39 cellular contexts compared by ENCODE assay signal in genomic region chr2:150100311-150100710, GRCh38.
"Had no signal": no experiment of that assay in that cellular context is flagged by ENCODE, and none has a peak within 500 bp of the region (broad histone marks: within the 10 kb centered on the region; RNA-seq: fewer than 3 reads in every experiment).

No MANE protein-coding gene starts in this region.

- DNase-seq: activated CD4-positive, alpha-beta memory T cell treated with anti-CD3 and anti-CD28 coated beads, Interleukin-2, amount 10 ng/mL, durations not matched to agents 7 days and 5 days; activated CD4-positive, alpha-beta T cell treated with anti-CD3 and anti-CD28 coated beads for 36 hours; activated CD8-positive, alpha-beta memory T cell treated with anti-CD3 and anti-CD28 coated beads for 24 hours; activated CD8-positive, alpha-beta memory T cell treated with anti-CD3 and anti-CD28 coated beads, Interleukin-2, amount 10 ng/mL, durations not matched to agents 7 days and 5 days; activated CD8-positive, alpha-beta memory T cell treated with anti-CD3 and anti-CD28 coated beads, Interleukin-2, amount 50 U/mL, for 48 hours; activated effector memory CD4-positive, alpha-beta T cell treated with Interleukin-2 at 50 U/mL for 16 hours; activated naive CD4-positive, alpha-beta T cell treated with anti-CD3 and anti-CD28 coated beads, Interleukin-2, amount 50 U/mL, for 16 hours; activated naive CD8-positive, alpha-beta T cell treated with anti-CD3 and anti-CD28 coated beads for 36 hours; activated T-cell treated with anti-CD3 and anti-CD28 coated beads, Interleukin-2, amount 50 U/mL, for 48 hours; amniotic stem cell; body of pancreas; central memory CD4-positive, alpha-beta T cell; Kasumi-1; KG1; MG63; NCI-H1048; NCI-H1105 treated with DMSO at 0.1 percent for 48 hours; NCI-H1436; NCI-H1694; NCI-H1930; NCI-H345; NCI-H510A; NCI-H526; NCI-H748 treated with DMSO at 0.1 percent for 48 hours; NK-92 treated with Interleukin-12 subunit alpha and Interleukin-12 subunit beta, amount 100 ng/mL, for 24 hours; PC-3; SK-N-SH had no signal

- H3K4me1 ChIP-seq: ascending aorta had no signal

- H3K4me3 ChIP-seq: ascending aorta, body of pancreas, MG63, SJSA1 had no signal

- H3K4me2 ChIP-seq: SK-N-SH had no signal

- H3K27me3 Mint-ChIP-seq: activated CD4-positive, alpha-beta memory T cell treated with anti-CD3 and anti-CD28 coated beads, Interleukin-2, amount 10 ng/mL, durations not matched to agents 7 days and 5 days; activated CD4-positive, alpha-beta T cell treated with anti-CD3 and anti-CD28 coated beads for 36 hours; activated CD8-positive, alpha-beta memory T cell treated with anti-CD3 and anti-CD28 coated beads, Interleukin-2, amount 10 ng/mL, durations not matched to agents 7 days and 5 days; activated naive CD8-positive, alpha-beta T cell treated with anti-CD3 and anti-CD28 coated beads for 36 hours had no signal

- H3K4me1 Mint-ChIP-seq: activated CD4-positive, alpha-beta memory T cell treated with anti-CD3 and anti-CD28 coated beads, Interleukin-2, amount 10 ng/mL, durations not matched to agents 7 days and 5 days; activated CD4-positive, alpha-beta T cell treated with anti-CD3 and anti-CD28 coated beads for 36 hours; activated CD8-positive, alpha-beta memory T cell treated with anti-CD3 and anti-CD28 coated beads, Interleukin-2, amount 10 ng/mL, durations not matched to agents 7 days and 5 days; activated naive CD8-positive, alpha-beta T cell treated with anti-CD3 and anti-CD28 coated beads for 36 hours; WTC11 had no signal

- H3K27ac ChIP-seq: ascending aorta, body of pancreas, RWPE1, SJSA1 had no signal

- H3K9me3 Mint-ChIP-seq: activated naive CD8-positive, alpha-beta T cell treated with anti-CD3 and anti-CD28 coated beads for 36 hours; T-helper 1 cell treated with Interleukin-12 subunit alpha and Interleukin-12 subunit beta and Interleukin-4 antibody, amounts not matched to agents 30 μg/mL and 1 μg/mL, for 36 hours had no signal

- H3K27me3 ChIP-seq: ascending aorta, body of pancreas, MG63, SJSA1 had no signal

- H3K9me3 ChIP-seq: ascending aorta, body of pancreas, SJSA1, SK-N-SH had no signal

- H3K9ac ChIP-seq: SK-N-SH had no signal

- H3K4me3 Mint-ChIP-seq: activated CD4-positive, alpha-beta memory T cell treated with anti-CD3 and anti-CD28 coated beads, Interleukin-2, amount 10 ng/mL, durations not matched to agents 7 days and 5 days; activated CD4-positive, alpha-beta T cell treated with anti-CD3 and anti-CD28 coated beads for 36 hours; activated CD8-positive, alpha-beta memory T cell treated with anti-CD3 and anti-CD28 coated beads, Interleukin-2, amount 10 ng/mL, durations not matched to agents 7 days and 5 days; activated naive CD8-positive, alpha-beta T cell treated with anti-CD3 and anti-CD28 coated beads for 36 hours; T-helper 1 cell treated with Interleukin-12 subunit alpha and Interleukin-12 subunit beta and Interleukin-4 antibody, amounts not matched to agents 30 μg/mL and 1 μg/mL, for 36 hours; T-helper 2 cell treated with Interferon-gamma antibody and Interleukin-4, amounts not matched to agents 5 μg/mL and 100 μg/mL, for 36 hours; WTC11 had no signal

- FAIRE-seq: bronchial epithelial cell, colon, RCC 7860, TTC549 had no signal

- H3K36me3 Mint-ChIP-seq: activated CD8-positive, alpha-beta memory T cell treated with anti-CD3 and anti-CD28 coated beads, Interleukin-2, amount 10 ng/mL, durations not matched to agents 7 days and 5 days; activated naive CD8-positive, alpha-beta T cell treated with anti-CD3 and anti-CD28 coated beads for 36 hours had no signal

- H3K27ac Mint-ChIP-seq: activated CD4-positive, alpha-beta memory T cell treated with anti-CD3 and anti-CD28 coated beads, Interleukin-2, amount 10 ng/mL, durations not matched to agents 7 days and 5 days; activated CD4-positive, alpha-beta T cell treated with anti-CD3 and anti-CD28 coated beads for 36 hours; activated CD8-positive, alpha-beta memory T cell treated with anti-CD3 and anti-CD28 coated beads, Interleukin-2, amount 10 ng/mL, durations not matched to agents 7 days and 5 days; activated naive CD8-positive, alpha-beta T cell treated with anti-CD3 and anti-CD28 coated beads for 36 hours; T-helper 1 cell treated with Interleukin-12 subunit alpha and Interleukin-12 subunit beta and Interleukin-4 antibody, amounts not matched to agents 30 μg/mL and 1 μg/mL, for 36 hours; T-helper 2 cell treated with Interferon-gamma antibody and Interleukin-4, amounts not matched to agents 5 μg/mL and 100 μg/mL, for 36 hours; WTC11 had no signal

- H3K36me3 ChIP-seq: ascending aorta, MG63, SJSA1 had no signal

- ATAC-seq: activated CD4-positive, alpha-beta T cell treated with anti-CD3 and anti-CD28 coated beads for 36 hours; activated CD4-positive, CD25-positive, alpha-beta regulatory T cell treated with anti-CD3 and anti-CD28 coated beads, Interleukin-2, amount 50 U/mL, for 24 hours; activated CD8-positive, alpha-beta memory T cell treated with anti-CD3 and anti-CD28 coated beads, Interleukin-2, amount 10 ng/mL, durations not matched to agents 7 days and 5 days; body of pancreas; Right ventricle myocardium inferior; WTC11 had no signal
